In the genomic region with DNA sequence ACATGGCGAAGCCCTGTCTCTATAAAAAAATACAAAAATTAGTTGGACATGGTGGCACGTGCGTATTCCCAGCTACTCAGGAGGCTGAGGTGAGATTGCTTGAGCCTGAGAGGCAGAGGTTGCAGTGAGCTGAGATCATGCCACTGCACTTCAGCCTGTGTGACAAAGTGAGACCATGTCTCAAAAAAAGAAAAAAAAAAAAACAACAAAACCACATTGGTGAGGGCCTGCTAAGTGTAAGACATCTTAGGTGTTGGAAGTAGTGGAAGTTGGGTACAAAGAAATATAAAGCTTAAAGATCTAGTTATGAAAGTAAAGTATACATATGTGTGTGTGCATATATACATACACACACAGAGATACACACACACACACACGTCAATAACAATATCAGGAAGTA, we compare ENCODE assay signal across 24 cellular contexts.
"Had no signal": no experiment of that assay in that cellular context is flagged by ENCODE, and none has a peak within 500 bp of the region (broad histone marks: within the 10 kb centered on the region; RNA-seq: fewer than 3 reads in every experiment).

No MANE protein-coding gene starts in this region.

- H3K27me3 ChIP-seq: breast epithelium, gastroesophageal sphincter, pancreas, sigmoid colon, stomach, tibial artery, upper lobe of right lung had no signal

- DNase-seq: activated CD4-positive, alpha-beta memory T cell treated with anti-CD3 and anti-CD28 coated beads, Interleukin-2, amount 10 ng/mL, durations not matched to agents 7 days and 5 days; activated CD4-positive, alpha-beta T cell treated with anti-CD3 and anti-CD28 coated beads for 48 hours; activated CD8-positive, alpha-beta memory T cell treated with anti-CD3 and anti-CD28 coated beads, Interleukin-2, amount 50 U/mL, for 48 hours; activated naive CD4-positive, alpha-beta T cell; activated T-cell treated with anti-CD3 and anti-CD28 coated beads, Interleukin-2, amount 50 U/mL, for 4 hours; dermis blood vessel endothelial cell; effector CD8-positive, alpha-beta T cell; kidney; left colon; mammary epithelial cell; pancreas; psoas muscle; sigmoid colon; small intestine; stimulated activated naive B cell treated with anti-CD40 and anti-IgM and Interleukin-4, amounts not matched to agents 10 μg/mL and 1 μg/mL and 100 μg/mL, for 72 hours; stomach; T-helper 9 cell; tibial artery; upper lobe of right lung had no signal

- H3K27me3 Mint-ChIP-seq: activated CD4-positive, alpha-beta memory T cell treated with anti-CD3 and anti-CD28 coated beads, Interleukin-2, amount 10 ng/mL, durations not matched to agents 7 days and 5 days; stimulated activated naive B cell treated with anti-CD40 and anti-IgM and Interleukin-4, amounts not matched to agents 10 μg/mL and 1 μg/mL and 100 μg/mL, for 72 hours had no signal

- ATAC-seq: gastroesophageal sphincter; left colon; pancreas; stimulated activated naive B cell treated with anti-CD40 and anti-IgM and Interleukin-4, amounts not matched to agents 10 μg/mL and 1 μg/mL and 100 μg/mL, for 72 hours; upper lobe of right lung had no signal

- H3K4me1 ChIP-seq: breast epithelium, gastroesophageal sphincter, pancreas, tibial artery, upper lobe of right lung had no signal

- H3K4me3 Mint-ChIP-seq: activated CD4-positive, alpha-beta memory T cell treated with anti-CD3 and anti-CD28 coated beads, Interleukin-2, amount 10 ng/mL, durations not matched to agents 7 days and 5 days; activated T-cell treated with anti-CD3 and anti-CD28 coated beads, Interleukin-2, amount 50 U/mL, for 4 hours; neural crest cell; stimulated activated naive B cell treated with anti-CD40 and anti-IgM and Interleukin-4, amounts not matched to agents 10 μg/mL and 1 μg/mL and 100 μg/mL, for 72 hours had no signal

- H3K9me3 ChIP-seq: breast epithelium, gastroesophageal sphincter, pancreas, psoas muscle, sigmoid colon, stomach, tibial artery, upper lobe of right lung had no signal

- H3K4me3 ChIP-seq: breast epithelium, gastroesophageal sphincter, pancreas, psoas muscle, sigmoid colon, stomach, tibial artery, upper lobe of right lung had no signal

- H3K36me3 ChIP-seq: breast epithelium had no signal

- H3K9me3 Mint-ChIP-seq: activated CD4-positive, alpha-beta memory T cell treated with anti-CD3 and anti-CD28 coated beads, Interleukin-2, amount 10 ng/mL, durations not matched to agents 7 days and 5 days; activated naive CD4-positive, alpha-beta T cell treated with anti-CD3 and anti-CD28 coated beads, Interleukin-2, amount 50 U/mL, for 72 hours; activated T-cell treated with anti-CD3 and anti-CD28 coated beads, Interleukin-2, amount 50 U/mL, for 4 hours; neural crest cell had no signal

- H3K27ac Mint-ChIP-seq: activated CD4-positive, alpha-beta memory T cell treated with anti-CD3 and anti-CD28 coated beads, Interleukin-2, amount 10 ng/mL, durations not matched to agents 7 days and 5 days; activated naive CD4-positive, alpha-beta T cell treated with anti-CD3 and anti-CD28 coated beads, Interleukin-2, amount 50 U/mL, for 72 hours; stimulated activated naive B cell treated with anti-CD40 and anti-IgM and Interleukin-4, amounts not matched to agents 10 μg/mL and 1 μg/mL and 100 μg/mL, for 72 hours had no signal

- H3K27ac ChIP-seq: breast epithelium, gastroesophageal sphincter, pancreas, psoas muscle, sigmoid colon, stomach, tibial artery, upper lobe of right lung, VCaP had no signal
